ENCODE assay signal across 13 cellular contexts in genomic region chr4:153112071-153112460, GRCh38.
DNase-seq lines count a peak whose midpoint lies in the region; ATAC-seq and TF ChIP-seq lines count a peak whose summit lies in the region.
"Had no signal": no experiment of that assay in that cellular context is flagged by ENCODE, and none has a peak within 500 bp of the region (broad histone marks: within the 10 kb centered on the region; RNA-seq: fewer than 3 reads in every experiment).

No MANE protein-coding gene starts in this region.

- H3K27ac Mint-ChIP-seq in T-helper 17 cell (no peak overlapping the region), neural progenitor cell (no peak overlapping the region)
- no peak overlapping the region for H3K27ac Mint-ChIP-seq in stimulated activated naive B cell treated with anti-CD40 and anti-IgM and Interleukin-4, amounts not matched to agents 10 μg/mL and 1 μg/mL and 100 μg/mL, for 72 hours

- H3K36me3 ChIP-seq in neural progenitor cell, result no peaks in the 10 kb centered on the region
- H3K36me3 ChIP-seq: gastrocnemius medialis had no signal

- no peak overlapping the region for H2AFZ ChIP-seq in neural progenitor cell (replicated peaks)

- H3K36me3 Mint-ChIP-seq in T-helper 17 cell (ENCODE audit: low read depth), result peaks cover 2% of the 10 kb centered on the region
- peaks cover 6 to 7% of the 10 kb centered on the region in 2 donors for H3K36me3 Mint-ChIP-seq in stimulated activated naive B cell treated with anti-CD40 and anti-IgM and Interleukin-4, amounts not matched to agents 10 μg/mL and 1 μg/mL and 100 μg/mL, for 72 hours
- no peaks in the 10 kb centered on the region for H3K36me3 Mint-ChIP-seq in neural progenitor cell

- H3K9me3 Mint-ChIP-seq in stimulated activated naive B cell treated with anti-CD40 and anti-IgM and Interleukin-4, amounts not matched to agents 10 μg/mL and 1 μg/mL and 100 μg/mL, for 72 hours, result peaks cover 3 to 5% of the 10 kb centered on the region in 2 donors
- H3K9me3 Mint-ChIP-seq in neural progenitor cell, result no peaks in the 10 kb centered on the region

- H3K4me1 ChIP-seq in foreskin keratinocyte (peaks cover 4% of the 10 kb centered on the region), neural progenitor cell (no peaks in the 10 kb centered on the region)

- DNase-seq in NK-92 treated with Interleukin-12 subunit alpha and Interleukin-12 subunit beta, amount 100 ng/mL, for 24 hours (lab: John Stamatoyannopoulos, UW), result peak; percentile 5
- DNase-seq in NK-92 (lab: John Stamatoyannopoulos, UW; ENCODE audit: unreplicated experiment) (no peak), T-helper 17 cell (peak in 1 of 3 donors; percentile 14), foreskin keratinocyte (peak in 1 of 2 donors; percentile 7), CD1c-positive myeloid dendritic cell (ENCODE audit: extremely low spot score) (no peak), neural progenitor cell (ENCODE audit: low spot score) (no peak)
- DNase-seq in stimulated activated naive B cell treated with anti-CD40 and anti-IgM and Interleukin-4, amounts not matched to agents 10 μg/mL and 1 μg/mL and 100 μg/mL, for 72 hours, result peak; percentile 24
- DNase-seq: effector CD4-positive, alpha-beta T cell; gastrocnemius medialis; Kasumi-1; right cardiac atrium had no signal

- H3K27ac ChIP-seq in foreskin keratinocyte, result peak overlapping the region; percentile 14
- H3K27ac ChIP-seq in neural progenitor cell, result no peak overlapping the region
- H3K27ac ChIP-seq: gastrocnemius medialis had no signal

- H3K9me3 ChIP-seq in T-helper 17 cell (ENCODE audit: control insufficient read depth, low read length, poor library complexity, severe bottlenecking) (no peaks in the 10 kb centered on the region), neural progenitor cell (ENCODE audit: low read depth) (no peaks in the 10 kb centered on the region)
- H3K9me3 ChIP-seq: gastrocnemius medialis had no signal

- H3K4me3 Mint-ChIP-seq in T-helper 17 cell (no peak overlapping the region), neural progenitor cell (no peak overlapping the region)
- H3K4me3 Mint-ChIP-seq in stimulated activated naive B cell treated with anti-CD40 and anti-IgM and Interleukin-4, amounts not matched to agents 10 μg/mL and 1 μg/mL and 100 μg/mL, for 72 hours, result no peak overlapping the region

- ATAC-seq in T-helper 17 cell, result peak; percentile 10
- ATAC-seq in foreskin keratinocyte, result peak; percentile 83
- peak; percentile 16 to 52 for ATAC-seq in stimulated activated naive B cell treated with anti-CD40 and anti-IgM and Interleukin-4, amounts not matched to agents 10 μg/mL and 1 μg/mL and 100 μg/mL, for 72 hours (replicated peaks)
- no peak for ATAC-seq in HG02885 (IDR thresholded peaks at IDR 0.05; ENCODE audit: poor library complexity, unreplicated experiment)
- ATAC-seq: gastrocnemius medialis, Panc1, right cardiac atrium had no signal

- no peak overlapping the region for H3K4me2 ChIP-seq in neural progenitor cell

- no peaks in the 10 kb centered on the region for H3F3A ChIP-seq in neural progenitor cell (ENCODE audit: low read depth)

- H3K79me2 ChIP-seq in neural progenitor cell (ENCODE audit: low read depth), result no peaks in the 10 kb centered on the region

- H3K27me3 ChIP-seq in foreskin keratinocyte (peaks cover 47% of the 10 kb centered on the region), neural progenitor cell (no peaks in the 10 kb centered on the region)
- H3K27me3 ChIP-seq: gastrocnemius medialis had no signal

- H4K20me1 ChIP-seq in neural progenitor cell (ENCODE audit: low read depth), result no peaks in the 10 kb centered on the region

- H3K4me3 ChIP-seq in neural progenitor cell, result no peak overlapping the region
- H3K4me3 ChIP-seq: gastrocnemius medialis had no signal

- H3K9ac ChIP-seq in neural progenitor cell, result no peak overlapping the region

- H3K4me1 Mint-ChIP-seq in T-helper 17 cell, result peaks cover 19% of the 10 kb centered on the region
- H3K4me1 Mint-ChIP-seq in stimulated activated naive B cell treated with anti-CD40 and anti-IgM and Interleukin-4, amounts not matched to agents 10 μg/mL and 1 μg/mL and 100 μg/mL, for 72 hours, result peaks cover 0 to 34% of the 10 kb centered on the region in 2 donors
- peaks cover 3% of the 10 kb centered on the region for H3K4me1 Mint-ChIP-seq in neural progenitor cell

- H3K27me3 Mint-ChIP-seq in T-helper 17 cell (peaks cover 6% of the 10 kb centered on the region), neural progenitor cell (ENCODE audit: insufficient read depth, low read depth) (peaks cover 13% of the 10 kb centered on the region)
- no peaks in the 10 kb centered on the region for H3K27me3 Mint-ChIP-seq in stimulated activated naive B cell treated with anti-CD40 and anti-IgM and Interleukin-4, amounts not matched to agents 10 μg/mL and 1 μg/mL and 100 μg/mL, for 72 hours

- TF ChIP-seq CTCF in foreskin keratinocyte (conservative IDR thresholded peaks at IDR 0.05) (no peak), neural progenitor cell (IDR thresholded peaks at IDR 0.05) (no peak)

Comparison
In these comparisons a context has a peak if more than half of its experiments do, and no peak if none do; other contexts are left out.
1. DNase-seq: peak in NK-92 treated with Interleukin-12 subunit alpha and Interleukin-12 subunit beta, amount 100 ng/mL, for 24 hours (single experiment) and stimulated activated naive B cell treated with anti-CD40 and anti-IgM and Interleukin-4, amounts not matched to agents 10 μg/mL and 1 μg/mL and 100 μg/mL, for 72 hours (single experiment); none in NK-92 (single experiment), CD1c-positive myeloid dendritic cell (single experiment) and neural progenitor cell (single experiment).